In genomic region chr10:119080521-119081259, GRCh38 we compare ENCODE assay signal across 8 cellular contexts. TPM values are rescaled to one million over a fixed set of nuclear protein-coding genes. Genes with fewer than 3 reads are reported as not detected.
A peak's percentile ranks its signal among the peaks of the same experiment; 100 is the strongest.
DNase-seq lines count a peak whose midpoint lies in the region; ATAC-seq, FAIRE-seq and TF ChIP-seq lines count a peak whose summit lies in the region.

Gene EIF3A (minus strand): TSS chr10:119080817. CDS start chr10:119080676, 141 bp downstream.

- intact Hi-C loops in mammary epithelial cell (cut with micrococcal nuclease), result loop anchor here (1.0 to 5.0 kb wide), 3 partner anchors 11 to 97 kb away; partner anchors contain the start of genes DENND10 and PRDX3

- H3K4me2 ChIP-seq in A549 (peak within 1 kb of the TSS; percentile 98), mammary epithelial cell (ENCODE audit: insufficient read depth, low read depth, low read length) (peak within 1 kb of the TSS; percentile 88)

- H3K9ac ChIP-seq in mammary epithelial cell (ENCODE audit: insufficient read depth, low read length), result peak within 1 kb of the TSS; percentile 96

- TF ChIP-seq CTCF in A549 (IDR thresholded peaks at IDR 0.05), result no peak
- TF ChIP-seq CTCF in WERI-Rb-1 (IDR thresholded peaks at IDR 0.05; ENCODE audit: low read depth, low read length), result no peak
- no peak for TF ChIP-seq CTCF in mammary epithelial cell (conservative IDR thresholded peaks at IDR 0.05 in 1 of 2, IDR thresholded peaks at IDR 0.05 in 1 of 2; ENCODE audit: extremely low read depth in 1 of 2, insufficient read depth in 1 of 2, low read depth in 1 of 2, low read length in 2 of 2)

- CTCF ChIA-PET in A549 (lab: Yijun Ruan, JAX) (no interaction called here), mammary epithelial cell (lab: Charles Lee; ENCODE audit: low non-redundant PET) (no interaction called here)

- POLR2A ChIA-PET in A549 (lab: Yijun Ruan, JAX), result interaction anchor here (0.7 to 1.6 kb wide), 3 partner anchors 10 to 74 kb away, joined by 3 read pairs; no protein-coding TSS in a partner anchor

- no TSS peak for BruUV-seq in mammary epithelial cell (replicated peaks; lab: Mats Ljungman, UMichigan)

- no peak for TF ChIP-seq EP300 in A549 (IDR thresholded peaks at IDR 0.05)

- FAIRE-seq in A549 (lab: Jason Lieb, UNC) (no peak), small intestine (lab: Jason Lieb, UNC) (no peak)

- H3K79me2 ChIP-seq in mammary epithelial cell (ENCODE audit: insufficient read depth, low read length), result peaks cover 58% of the 10 kb centered on the region

- peak; percentile 91 to 92 for ATAC-seq in A549
- ATAC-seq in GM18520 (IDR thresholded peaks at IDR 0.05; ENCODE audit: unreplicated experiment), result peak; percentile 81
- peak; percentile 59 for ATAC-seq in HG03060 (IDR thresholded peaks at IDR 0.05; ENCODE audit: low read depth, unreplicated experiment)

- peak within 1 kb of the TSS; percentile 85 for H2AFZ ChIP-seq in mammary epithelial cell (ENCODE audit: low read depth, low read length)

- no peak for TF ChIP-seq RAD21 in A549 (conservative IDR thresholded peaks at IDR 0.05 in 1 of 2, IDR thresholded peaks at IDR 0.05 in 1 of 2)

- peaks cover 23% of the 10 kb centered on the region for H4K20me1 ChIP-seq in mammary epithelial cell (ENCODE audit: insufficient read depth, low read length)

- dilution Hi-C loops in mammary epithelial cell (cut with HindIII; ENCODE audit: low sequenced_read_pairs), result no loop called here

- H3K4me1 ChIP-seq in A549 (peaks cover 28% of the 10 kb centered on the region; the same call in 2 of the 3 replicates), mammary epithelial cell (ENCODE audit: insufficient read depth, low read length) (peaks cover 8% of the 10 kb centered on the region), small intestine (ENCODE audit: control insufficient read depth in 2 of 2, insufficient read depth in 1 of 2, low read depth in 1 of 2, low read length in 1 of 2) (peaks cover 1 to 5% of the 10 kb centered on the region in 2 donors)

- peak within 1 kb of the TSS; percentile 96 to 99 for H3K27ac ChIP-seq in A549
- peak within 1 kb of the TSS; percentile 96 for H3K27ac ChIP-seq in WERI-Rb-1
- peak within 1 kb of the TSS; percentile 93 for H3K27ac ChIP-seq in mammary epithelial cell (ENCODE audit: insufficient read depth, low read depth, low read length)
- H3K27ac ChIP-seq in small intestine (ENCODE audit: low read depth in 1 of 2, low read length in 1 of 2), result peak within 1 kb of the TSS; percentile 97

- H3K9me3 ChIP-seq in A549, result no peaks in the 10 kb centered on the region
- H3K9me3 ChIP-seq in WERI-Rb-1 (ENCODE audit: severe bottlenecking), result no peaks in the 10 kb centered on the region
- H3K9me3 ChIP-seq in mammary epithelial cell (replicated peaks; ENCODE audit: insufficient read depth, low read length), result no peaks in the 10 kb centered on the region
- no peaks in the 10 kb centered on the region for H3K9me3 ChIP-seq in small intestine (ENCODE audit: control insufficient read depth, low read depth)

- DNase-seq in A549 (ENCODE audit: low read depth in 1 of 2, low spot score in 1 of 2) (peak; percentile 85 to 95), NCI-H2171 (lab: John Stamatoyannopoulos, UW) (peak; percentile 44), WERI-Rb-1 (peak; percentile 92), mammary epithelial cell (peak; percentile 91), iPS-NIHi7 (ENCODE audit: extremely low spot score) (peak; percentile 95), small intestine (peak; percentile 91)

- in situ Hi-C loops in mammary epithelial cell (cut with MboI; ENCODE audit: low sequenced_read_pairs in 2 of 2), result no loop called here

- under 1% methylated on average over 28 of the region's 74 CpGs for WGBS in A549 (ENCODE audit: missing lambda C conversion rate)
- WGBS in mammary epithelial cell (ENCODE audit: low coverage, missing lambda C conversion rate), result 3% methylated on average over 19 of the region's 74 CpGs
- 0 to 1% (median 1%) methylated on average over 51 to 74 of the region's 74 CpGs for WGBS in small intestine, 3 donors

- H3K36me3 ChIP-seq in WERI-Rb-1, result peaks cover 34% of the 10 kb centered on the region
- no peaks in the 10 kb centered on the region for H3K36me3 ChIP-seq in mammary epithelial cell (ENCODE audit: insufficient read depth, low read length)
- no peaks in the 10 kb centered on the region for H3K36me3 ChIP-seq in small intestine (ENCODE audit: control insufficient read depth in 2 of 2, insufficient read depth in 2 of 2, low read length in 2 of 2)

- H3K27me3 ChIP-seq in WERI-Rb-1 (ENCODE audit: insufficient read depth, low read depth, severe bottlenecking) (no peaks in the 10 kb centered on the region), mammary epithelial cell (ENCODE audit: insufficient read depth, low read length) (no peaks in the 10 kb centered on the region), small intestine (ENCODE audit: control insufficient read depth in 2 of 2, insufficient read depth in 2 of 2, low read length in 2 of 2) (no peaks in the 10 kb centered on the region)

- H3K4me3 ChIP-seq in A549 (peak within 1 kb of the TSS; percentile 85), WERI-Rb-1 (ENCODE audit: low read depth, low read length) (peak within 1 kb of the TSS; percentile 98), mammary epithelial cell (replicated peaks in 1 of 3; ENCODE audit: insufficient read depth in 1 of 3, low read depth in 2 of 3, low read length in 3 of 3) (peak within 1 kb of the TSS; percentile 71 to 97 (median 85)), small intestine (ENCODE audit: low read depth in 1 of 2, low read length in 2 of 2) (peak within 1 kb of the TSS; percentile 91)

- TF ChIP-seq POLR2A in A549 (IDR thresholded peaks at IDR 0.05; ENCODE audit: low read length), result peak; percentile 94

TF ChIP-seq in A549, 52 proteins besides CTCF, POLR2A, EP300 and RAD21 (continues in another document):
- TF ChIP-seq JUN (IDR thresholded peaks at IDR 0.05) (peak; percentile 93 to 97), BCL3 (IDR thresholded peaks at IDR 0.05) (peak; percentile 91), CHD4 (IDR thresholded peaks at IDR 0.05; ENCODE audit: borderline replicate concordance) (no peak), USF2 (IDR thresholded peaks at IDR 0.05) (peak; percentile 94), PBX3 (IDR thresholded peaks at IDR 0.05) (peak; percentile 37; the same call in 1 of the 2 replicates), ZFP36 (IDR thresholded peaks at IDR 0.05; ENCODE audit: borderline replicate concordance, partially characterized antibody) (no peak), SMC3 (IDR thresholded peaks at IDR 0.05) (0 out of 3 replicates have a peak, but pooled peaks have one; percentile 5), CBX8 (IDR thresholded peaks at IDR 0.05) (no peak), PHF8 (IDR thresholded peaks at IDR 0.05; ENCODE audit: borderline replicate concordance, low read depth) (peak; percentile 93), MAX (IDR thresholded peaks at IDR 0.05) (peak; percentile 94), E2F6 (IDR thresholded peaks at IDR 0.05; ENCODE audit: borderline replicate concordance, low read depth) (peak; percentile 85), FOSL2 (IDR thresholded peaks at IDR 0.05) (no peak), FOSL2 (CRISPR knock-in tag; IDR thresholded peaks at IDR 0.05) (no peak), TP53 (CRISPR knock-in tag; IDR thresholded peaks at IDR 0.05) (no peak), MAFK (IDR thresholded peaks at IDR 0.05; ENCODE audit: partially characterized antibody) (peak; percentile 93), MYC (IDR thresholded peaks at IDR 0.05; ENCODE audit: borderline replicate concordance, low read length) (peak; percentile 91)

RNA-seq across cellular contexts. Expression of gene EIF3A, which starts in this region (rescaled TPM):
- polyA plus RNA-seq in A549 (2011; rRNA removed) (71.0 and 134 TPM in 2 replicates), A549 (2017; fragmentation: RNase III; extraction: RNeasy Plus Mini Kit Qiagen cat#74134 plus additional on column Dnase treatment) (144 to 154 TPM (median 152 TPM) in 3 replicates), mammary epithelial cell (23.1 TPM), small intestine (10 to 100 TPM; 41.8 to 63.6 (median 41.9) TPM)
- 18.8 and 19.5 TPM in 2 replicates for polyA plus RNA-seq in A549 (2012; cell fraction: cytosol; rRNA removed)
- polyA plus RNA-seq in A549 (2012; cell fraction: nucleus; rRNA removed), result 18.9 and 40.6 TPM in 2 replicates
- 75.2 and 82.9 TPM in 2 replicates for polyA minus RNA-seq in A549 (2011; rRNA and poly(A)+ RNA removed)
- 100 to 1,000 TPM; 115 to 170 TPM for total RNA-seq in mammary epithelial cell
- 129 TPM for polyA minus RNA-seq in mammary epithelial cell

Comparison
In these comparisons a context has a peak if more than half of its experiments do, and no peak if none do; other contexts are left out.
1. Peak in every context shown above with its lines: DNase-seq, ATAC-seq, H3K4me3 ChIP-seq and H3K27ac ChIP-seq.
2. DNase-seq: peak in every context shown above with its lines; median percentile 95 in iPS-NIHi7; 92 in WERI-Rb-1; 91 in mammary epithelial cell; 91 in small intestine; 90 in A549; 44 in NCI-H2171.